In genomic region chr1:190303501-190303900, GRCh38 we compare ENCODE assay signal across 31 cellular contexts.
"Had no signal": no experiment of that assay in that cellular context is flagged by ENCODE, and none has a peak within 500 bp of the region (broad histone marks: within the 10 kb centered on the region; RNA-seq: fewer than 3 reads in every experiment).

No MANE protein-coding gene starts in this region.

- H3K36me3 ChIP-seq: brain microvascular endothelial cell, SJSA1, WERI-Rb-1 had no signal

- ATAC-seq: activated CD8-positive, alpha-beta T cell treated with anti-CD3 and anti-CD28 coated beads for 36 hours; activated T-cell treated with anti-CD3 and anti-CD28 coated beads, Interleukin-2, amount 50 U/mL, for 72 hours; activated T-helper 17 cell treated with anti-CD3 and anti-CD28 coated beads, Interleukin-2, amount 50 U/mL, for 72 hours; Panc1 had no signal

- H3K27ac ChIP-seq: brain microvascular endothelial cell, SJSA1, WERI-Rb-1 had no signal

- H3K4me1 ChIP-seq: SJSA1 had no signal

- H3K27me3 ChIP-seq: brain microvascular endothelial cell, SJSA1 had no signal

- H3K9me3 ChIP-seq: SJSA1 had no signal

- H3K4me3 ChIP-seq: SJSA1 had no signal

- DNase-seq: activated CD4-positive, alpha-beta T cell treated with anti-CD3 and anti-CD28 coated beads for 1 hour; activated CD4-positive, alpha-beta T cell treated with anti-CD3 and anti-CD28 coated beads for 48 hours; activated CD4-positive, CD25-positive, alpha-beta regulatory T cell; activated CD8-positive, alpha-beta T cell treated with anti-CD3 and anti-CD28 coated beads for 36 hours; activated effector memory CD4-positive, alpha-beta T cell treated with anti-CD3 and anti-CD28 coated beads, Interleukin-2, amount 50 U/mL, for 16 hours; activated naive CD4-positive, alpha-beta T cell; activated naive CD4-positive, alpha-beta T cell treated with anti-CD3 and anti-CD28 coated beads, Interleukin-2, amount 50 U/mL, for 16 hours; activated naive CD8-positive, alpha-beta T cell treated with anti-CD3 and anti-CD28 coated beads for 36 hours; activated T-cell treated with anti-CD3 and anti-CD28 coated beads, Interleukin-2, amount 50 U/mL, for 1 hour; activated T-cell treated with anti-CD3 and anti-CD28 coated beads, Interleukin-2, amount 50 U/mL, for 72 hours; amniotic stem cell; aorta; brain microvascular endothelial cell; central memory CD4-positive, alpha-beta T cell; Karpas-422; KBM-7; NCI-H1436 treated with DMSO at 0.1 percent for 48 hours; NCI-H187 treated with DMSO at 0.1 percent for 48 hours; NCI-H2081; NCI-H345; NCI-H510A treated with DMSO at 0.1 percent for 48 hours; RPMI8226; SHP77 treated with DMSO at 0.1 percent for 48 hours; SW 1271; T-helper 1 cell; T-helper 2 cell; T1000; WERI-Rb-1 had no signal
